5 cellular contexts compared by ENCODE assay signal in genomic region chr15:70611286-70611685, GRCh38.
"Had no signal": no experiment of that assay in that cellular context is flagged by ENCODE, and none has a peak within 500 bp of the region (broad histone marks: within the 10 kb centered on the region; RNA-seq: fewer than 3 reads in every experiment).

No MANE protein-coding gene starts in this region.

- H3K4me3 Mint-ChIP-seq: IgD-negative memory B cell had no signal

- H3K36me3 Mint-ChIP-seq: IgD-negative memory B cell had no signal

- H3K9ac ChIP-seq: GM23248 had no signal

- H3K4me3 ChIP-seq: GM23248, HAP-1 had no signal

- H3K4me1 Mint-ChIP-seq: IgD-negative memory B cell had no signal

- H3K27ac ChIP-seq: GM23248 had no signal

- H3K36me3 ChIP-seq: HAP-1 had no signal

- H3K27ac Mint-ChIP-seq: IgD-negative memory B cell had no signal

- H3K4me1 ChIP-seq: HAP-1 had no signal

- H2AFZ ChIP-seq: GM23248 had no signal

- DNase-seq: GM23248, GOT3, H7 had no signal
